Comparison of ENCODE assay signal across 28 cellular contexts in the genomic region with DNA sequence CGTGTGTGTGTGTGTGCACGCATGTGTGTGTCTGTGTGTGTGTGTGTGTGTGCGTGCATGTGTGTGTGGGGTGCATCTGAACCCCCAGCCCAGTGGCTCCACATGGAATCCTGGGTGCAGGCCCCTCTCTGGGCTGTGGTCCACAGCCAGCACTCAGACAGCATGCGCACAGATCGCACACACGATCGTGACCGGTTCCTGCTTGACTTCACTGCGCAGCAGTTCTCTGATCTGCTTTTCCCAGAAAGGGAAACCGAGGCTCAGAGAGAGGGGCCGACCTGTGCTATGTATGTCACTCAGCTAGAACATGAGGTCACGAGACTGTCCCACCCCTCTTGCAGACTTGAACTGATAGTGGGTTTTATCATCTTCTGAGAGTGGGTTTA. TPM values are rescaled to one million over a fixed set of nuclear protein-coding genes. Genes with fewer than 3 reads are reported as not detected.
"Had no signal": no experiment of that assay in that cellular context is flagged by ENCODE, and none has a peak within 500 bp of the region (broad histone marks: within the 10 kb centered on the region; RNA-seq: fewer than 3 reads in every experiment).

No MANE protein-coding gene starts in this region.

- H3K9me3 ChIP-seq: esophagus muscularis mucosa, ovary, testis, vagina had no signal

- H3K4me2 ChIP-seq: hepatocyte, neural progenitor cell had no signal

- DNase-seq: activated B cell treated with CpG ODN at 0.5 μM for 24 hours; activated CD4-positive, alpha-beta T cell treated with anti-CD3 and anti-CD28 coated beads for 36 hours; activated CD4-positive, alpha-beta T cell treated with anti-CD3 and anti-CD28 coated beads, Interleukin-2, amount 50 U/mL, for 4 hours; activated CD8-positive, alpha-beta memory T cell treated with anti-CD3 and anti-CD28 coated beads for 24 hours; activated CD8-positive, alpha-beta memory T cell treated with anti-CD3 and anti-CD28 coated beads, Interleukin-2, amount 50 U/mL, for 4 hours; activated naive CD4-positive, alpha-beta T cell; activated T-cell treated with anti-CD3 and anti-CD28 coated beads, Interleukin-2, amount 50 U/mL, for 24 hours; glutamatergic neuron; immature natural killer cell; left cardiac atrium; ovary; right cardiac atrium; stimulated activated CD4-positive, alpha-beta T cell treated with anti-CD3 and anti-CD28 coated beads, Interleukin-1b, Interleukin-23, amount 100 ng/mL, for 48 hours; stimulated activated naive CD8-positive, alpha-beta T cell treated with anti-CD3 and anti-CD28 coated beads, Interleukin-15, amount 100 ng/mL, for 72 hours; SW 1271; T-helper 17 cell; testis had no signal

- H3K4me3 ChIP-seq: esophagus muscularis mucosa, hepatocyte, neural progenitor cell, ovary, testis, vagina had no signal

- H3K27me3 ChIP-seq: hepatocyte, neural progenitor cell, ovary, testis, vagina had no signal

- H3K36me3 ChIP-seq: esophagus muscularis mucosa, neural progenitor cell, ovary, vagina had no signal

- H3K9me3 Mint-ChIP-seq: activated B cell treated with CpG ODN at 0.5 μM for 24 hours; activated T-cell treated with anti-CD3 and anti-CD28 coated beads, Interleukin-2, amount 50 U/mL, for 24 hours; activated T-helper 17 cell treated with anti-CD3 and anti-CD28 coated beads, Interleukin-2, amount 50 U/mL, for 72 hours; memory B cell; neural progenitor cell; stimulated activated naive CD8-positive, alpha-beta T cell treated with anti-CD3 and anti-CD28 coated beads, Interleukin-15, amount 100 ng/mL, for 72 hours; type B pancreatic cell had no signal

- H3K36me3 Mint-ChIP-seq: activated naive CD8-positive, alpha-beta T cell; immature natural killer cell; memory B cell; neural progenitor cell; type B pancreatic cell had no signal

- H3K4me1 Mint-ChIP-seq: activated B cell treated with CpG ODN at 0.5 μM for 24 hours; activated CD4-positive, alpha-beta T cell treated with anti-CD3 and anti-CD28 coated beads for 36 hours; activated T-helper 17 cell treated with anti-CD3 and anti-CD28 coated beads, Interleukin-2, amount 50 U/mL, for 72 hours; immature natural killer cell; memory B cell; T-helper 17 cell had no signal

- ATAC-seq: activated CD4-positive, alpha-beta T cell treated with anti-CD3 and anti-CD28 coated beads for 36 hours; activated T-helper 17 cell treated with anti-CD3 and anti-CD28 coated beads, Interleukin-2, amount 50 U/mL, for 72 hours; left cardiac atrium; right cardiac atrium; stimulated activated naive CD8-positive, alpha-beta T cell treated with anti-CD3 and anti-CD28 coated beads, Interleukin-15, amount 100 ng/mL, for 72 hours; T-helper 17 cell had no signal

- H3K27me3 Mint-ChIP-seq: activated naive CD8-positive, alpha-beta T cell had no signal

- H3K4me3 Mint-ChIP-seq: activated B cell treated with CpG ODN at 0.5 μM for 24 hours; activated CD4-positive, alpha-beta T cell treated with anti-CD3 and anti-CD28 coated beads for 36 hours; activated naive CD8-positive, alpha-beta T cell; activated T-cell treated with anti-CD3 and anti-CD28 coated beads, Interleukin-2, amount 50 U/mL, for 24 hours; activated T-helper 17 cell treated with anti-CD3 and anti-CD28 coated beads, Interleukin-2, amount 50 U/mL, for 72 hours; immature natural killer cell; memory B cell; neural progenitor cell; stimulated activated naive CD8-positive, alpha-beta T cell treated with anti-CD3 and anti-CD28 coated beads, Interleukin-15, amount 100 ng/mL, for 72 hours; T-helper 17 cell; type B pancreatic cell had no signal

- H3K27ac ChIP-seq: hepatocyte, neural progenitor cell, ovary, testis, vagina had no signal

- H3K27ac Mint-ChIP-seq: activated B cell treated with CpG ODN at 0.5 μM for 24 hours; activated CD4-positive, alpha-beta T cell treated with anti-CD3 and anti-CD28 coated beads for 36 hours; activated naive CD8-positive, alpha-beta T cell; activated T-cell treated with anti-CD3 and anti-CD28 coated beads, Interleukin-2, amount 50 U/mL, for 24 hours; activated T-helper 17 cell treated with anti-CD3 and anti-CD28 coated beads, Interleukin-2, amount 50 U/mL, for 72 hours; immature natural killer cell; memory B cell; stimulated activated naive CD8-positive, alpha-beta T cell treated with anti-CD3 and anti-CD28 coated beads, Interleukin-15, amount 100 ng/mL, for 72 hours; T-helper 17 cell had no signal

- H2AFZ ChIP-seq: hepatocyte, neural progenitor cell had no signal

- H3K9ac ChIP-seq: neural progenitor cell had no signal

RNA-seq across cellular contexts. Expression of gene RASGEF1C, which starts 34.4 kb away (rescaled TPM):
- total RNA-seq: activated B cell treated with CpG ODN at 0.5 μM for 24 hours; activated CD4-positive, alpha-beta T cell treated with anti-CD3 and anti-CD28 coated beads for 36 hours; activated T-helper 17 cell treated with anti-CD3 and anti-CD28 coated beads, Interleukin-2, amount 50 U/mL, for 72 hours; hepatocyte; mononuclear cell; myocyte; pulmonary artery endothelial cell; T-helper 17 cell had no signal
- polyA plus RNA-seq: hepatocyte, immature natural killer cell had no signal
